In the genomic region with DNA sequence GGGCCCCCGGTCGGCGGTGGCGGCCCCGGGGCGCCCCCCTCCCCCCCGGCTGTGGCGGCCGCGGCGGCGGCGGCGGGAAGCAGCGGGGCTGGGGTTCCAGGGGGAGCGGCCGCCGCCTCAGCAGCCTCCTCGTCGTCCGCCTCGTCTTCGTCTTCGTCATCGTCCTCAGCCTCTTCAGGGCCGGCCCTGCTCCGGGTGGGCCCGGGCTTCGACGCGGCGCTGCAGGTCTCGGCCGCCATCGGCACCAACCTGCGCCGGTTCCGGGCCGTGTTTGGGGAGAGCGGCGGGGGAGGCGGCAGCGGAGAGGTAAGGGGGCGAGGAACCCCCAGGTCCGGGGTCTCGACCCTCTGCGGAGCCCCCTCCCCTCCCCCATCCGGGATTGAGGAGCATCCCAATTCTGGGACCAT, we compare ENCODE assay signal across 8 cellular contexts. TPM values are rescaled to one million over a fixed set of nuclear protein-coding genes. Genes with fewer than 3 reads are reported as not detected.
DNase-seq lines count a peak whose midpoint lies in the region; ATAC-seq, FAIRE-seq and TF ChIP-seq lines count a peak whose summit lies in the region.

No MANE protein-coding gene starts in this region.

- H3K36me3 ChIP-seq in colonic mucosa (no peaks in the 10 kb centered on the region), subcutaneous abdominal adipose tissue (ENCODE audit: control insufficient read depth in 5 of 5, insufficient read depth in 5 of 5, low read length in 5 of 5) (peaks cover 0 to under 1% (median 0%) of the 10 kb centered on the region in 5 donors)

- H3K4me1 ChIP-seq in colonic mucosa (no peaks in the 10 kb centered on the region), subcutaneous abdominal adipose tissue (ENCODE audit: control insufficient read depth in 5 of 5, insufficient read depth in 5 of 5, low read length in 5 of 5) (peaks cover 0 to 57% (median 46%) of the 10 kb centered on the region in 5 donors)

- H3K9me3 Mint-ChIP-seq in memory B cell, result no peaks in the 10 kb centered on the region

- no peaks in the 10 kb centered on the region for H3K27me3 Mint-ChIP-seq in memory B cell

- H3K4me3 Mint-ChIP-seq in memory B cell, result peak overlapping the region; percentile 97

- ATAC-seq in GM18868 (IDR thresholded peaks at IDR 0.05; ENCODE audit: unreplicated experiment) (peak; percentile 11), HG02884 (IDR thresholded peaks at IDR 0.05; ENCODE audit: unreplicated experiment) (peak; percentile 4), memory B cell (ENCODE audit: low read depth) (peak; percentile 13)

- intact Hi-C loops in colonic mucosa (cut with DNase I), result loop anchor here (5.0 kb wide), 1 partner anchor 34 kb away; the partner anchor contains the start of gene ATP5MG

- peaks cover 42% of the 10 kb centered on the region for H3K4me1 Mint-ChIP-seq in memory B cell

- no peaks in the 10 kb centered on the region for H3K36me3 Mint-ChIP-seq in memory B cell

- peak; percentile 43 to 71 (median 55) for DNase-seq in T-helper 1 cell
- no peak for DNase-seq in colonic mucosa
- no peak for DNase-seq in memory B cell (ENCODE audit: low spot score in 2 of 2)
- DNase-seq in KG1 (lab: John Stamatoyannopoulos, UW), result no peak
- DNase-seq in HTR-8/SVneo (ENCODE audit: insufficient read length, low spot score), result no peak

- no peak for FAIRE-seq in HTR-8/SVneo (lab: Jason Lieb, UNC)

- peak overlapping the region; percentile 98 for H3K27ac Mint-ChIP-seq in memory B cell

- H3K4me3 ChIP-seq in colonic mucosa (peak overlapping the region; percentile 95), subcutaneous abdominal adipose tissue (ENCODE audit: low read depth in 1 of 5, low read length in 5 of 5) (peak overlapping the region; percentile 70 to 86 (median 76))

- H3K27me3 ChIP-seq in colonic mucosa, result no peaks in the 10 kb centered on the region
- no peaks in the 10 kb centered on the region for H3K27me3 ChIP-seq in subcutaneous abdominal adipose tissue (ENCODE audit: control insufficient read depth in 5 of 5, insufficient read depth in 4 of 5, low read length in 5 of 5)

- H3K9ac ChIP-seq in colonic mucosa (ENCODE audit: low read depth in 2 of 2, low read length in 2 of 2) (peak overlapping the region; percentile 91 to 98), subcutaneous abdominal adipose tissue (ENCODE audit: low read length in 5 of 5) (peak overlapping the region in 4 of 5 donors; percentile 62 to 88 (median 86))

- H3K27ac ChIP-seq in colonic mucosa, result peak overlapping the region; percentile 91
- peak overlapping the region; percentile 81 for H3K27ac ChIP-seq in subcutaneous abdominal adipose tissue (ENCODE audit: low read depth, low read length)

- no peak for TF ChIP-seq CTCF in colonic mucosa (IDR thresholded peaks at IDR 0.05)

- H3K9me3 ChIP-seq in colonic mucosa (no peaks in the 10 kb centered on the region), subcutaneous abdominal adipose tissue (ENCODE audit: control insufficient read depth in 5 of 5, low read length in 5 of 5) (no peaks in the 10 kb centered on the region)

RNA-seq across cellular contexts. Expression of gene KMT2A, which starts 0.3 kb away (rescaled TPM):
- total RNA-seq in colonic mucosa, result 10 to 100 TPM; 33.8 to 45.1 TPM

RNA-seq across cellular contexts. Expression of gene ATP5MG, which starts 35.2 kb away (rescaled TPM):
- 100 to 1,000 TPM; 282 to 380 TPM for total RNA-seq in colonic mucosa

Comparison
In these comparisons a context has a peak if more than half of its experiments do, and no peak if none do; other contexts are left out.
1. DNase-seq: peak in T-helper 1 cell (5 of 5); none in colonic mucosa (single experiment), memory B cell (0 of 2), KG1 (single experiment) and HTR-8/SVneo (single experiment).
2. Peak in every context shown above with its lines, with median percentiles within 50 percentile points of each other: ATAC-seq.